Comparison of ENCODE assay signal across 12 cellular contexts in genomic region chr21:14480601-14481000, GRCh38.
A peak's percentile ranks its signal among the peaks of the same experiment; 100 is the strongest.
DNase-seq lines count a peak whose midpoint lies in the region; ATAC-seq lines count a peak whose summit lies in the region.
"Had no signal": no experiment of that assay in that cellular context is flagged by ENCODE, and none has a peak within 500 bp of the region (broad histone marks: within the 10 kb centered on the region; RNA-seq: fewer than 3 reads in every experiment).

No MANE protein-coding gene starts in this region.

- peaks cover 26% of the 10 kb centered on the region for H3K36me3 Mint-ChIP-seq in activated T-helper 1 cell treated with anti-CD3 and anti-CD28 coated beads, Interleukin-12 subunit alpha, Interleukin-12 subunit beta, Interleukin-2, Interleukin-4 antibody, amounts not matched to agents 30 ng/mL and 10 ng/mL and 1 ng/mL, durations not matched to agents 14 hours and 24 hours and 36 hours (ENCODE audit: low read depth)

- peaks cover 68% of the 10 kb centered on the region for H3K4me1 Mint-ChIP-seq in activated T-helper 1 cell treated with anti-CD3 and anti-CD28 coated beads, Interleukin-12 subunit alpha, Interleukin-12 subunit beta, Interleukin-2, Interleukin-4 antibody, amounts not matched to agents 30 ng/mL and 10 ng/mL and 1 ng/mL, durations not matched to agents 14 hours and 24 hours and 36 hours (ENCODE audit: low read depth)

- H3K27me3 Mint-ChIP-seq in activated T-helper 1 cell treated with anti-CD3 and anti-CD28 coated beads, Interleukin-12 subunit alpha, Interleukin-12 subunit beta, Interleukin-2, Interleukin-4 antibody, amounts not matched to agents 30 ng/mL and 10 ng/mL and 1 ng/mL, durations not matched to agents 14 hours and 24 hours and 36 hours (ENCODE audit: insufficient read depth) = no peaks in the 10 kb centered on the region

- ATAC-seq in left colon (peak; percentile 81), HG02981 (IDR thresholded peaks at IDR 0.05; ENCODE audit: unreplicated experiment) (no peak)

- H3K27ac Mint-ChIP-seq in activated T-helper 1 cell treated with anti-CD3 and anti-CD28 coated beads, Interleukin-12 subunit alpha, Interleukin-12 subunit beta, Interleukin-2, Interleukin-4 antibody, amounts not matched to agents 30 ng/mL and 10 ng/mL and 1 ng/mL, durations not matched to agents 14 hours and 24 hours and 36 hours = peak overlapping the region; percentile 69

- DNase-seq in Ammon's horn (ENCODE audit: low spot score) (peak; percentile 7), GF-D8 (lab: John Stamatoyannopoulos, UW) (peak; percentile 12), left colon (peak; percentile 25 to 34), HT-29 (ENCODE audit: low spot score) (no peak), putamen (ENCODE audit: low spot score) (no peak)
- no peak for DNase-seq in activated T-helper 1 cell treated with anti-CD3 and anti-CD28 coated beads, Interleukin-12 subunit alpha, Interleukin-12 subunit beta, Interleukin-2, Interleukin-4 antibody, amounts not matched to agents 30 ng/mL and 10 ng/mL and 1 ng/mL, durations not matched to agents 14 hours and 24 hours and 36 hours (ENCODE audit: low spot score)
- DNase-seq: erythroblast; heart right ventricle; Karpas-422; NCI-H1930; stimulated activated CD4-positive, alpha-beta T cell treated with anti-CD3 and anti-CD28 coated beads, Interleukin-1b, Interleukin-23, amount 100 ng/mL, for 48 hours had no signal

- peaks cover 9% of the 10 kb centered on the region for H3K9me3 Mint-ChIP-seq in activated T-helper 1 cell treated with anti-CD3 and anti-CD28 coated beads, Interleukin-12 subunit alpha, Interleukin-12 subunit beta, Interleukin-2, Interleukin-4 antibody, amounts not matched to agents 30 ng/mL and 10 ng/mL and 1 ng/mL, durations not matched to agents 14 hours and 24 hours and 36 hours

- intact Hi-C loops in activated T-helper 1 cell treated with anti-CD3 and anti-CD28 coated beads, Interleukin-12 subunit alpha, Interleukin-12 subunit beta, Interleukin-2, Interleukin-4 antibody, amounts not matched to agents 30 ng/mL and 10 ng/mL and 1 ng/mL, durations not matched to agents 14 hours and 24 hours and 36 hours (cut with micrococcal nuclease) = loop anchor here (10.0 kb wide), 1 partner anchor 96 kb away; the partner anchor contains the start of gene HSPA13
- intact Hi-C loops in left colon (cut with DNase I, micrococcal nuclease) = no loop called here

- no peak overlapping the region for H3K4me3 Mint-ChIP-seq in activated T-helper 1 cell treated with anti-CD3 and anti-CD28 coated beads, Interleukin-12 subunit alpha, Interleukin-12 subunit beta, Interleukin-2, Interleukin-4 antibody, amounts not matched to agents 30 ng/mL and 10 ng/mL and 1 ng/mL, durations not matched to agents 14 hours and 24 hours and 36 hours

Comparison
In these comparisons a context has a peak if more than half of its experiments do, and no peak if none do; other contexts are left out.
1. DNase-seq: peak in Ammon's horn (single experiment), GF-D8 (single experiment) and left colon (2 of 2); none in activated T-helper 1 cell treated with anti-CD3 and anti-CD28 coated beads, Interleukin-12 subunit alpha, Interleukin-12 subunit beta, Interleukin-2, Interleukin-4 antibody, amounts not matched to agents 30 ng/mL and 10 ng/mL and 1 ng/mL, durations not matched to agents 14 hours and 24 hours and 36 hours (single experiment), HT-29 (single experiment) and putamen (single experiment).